In the genomic region with DNA sequence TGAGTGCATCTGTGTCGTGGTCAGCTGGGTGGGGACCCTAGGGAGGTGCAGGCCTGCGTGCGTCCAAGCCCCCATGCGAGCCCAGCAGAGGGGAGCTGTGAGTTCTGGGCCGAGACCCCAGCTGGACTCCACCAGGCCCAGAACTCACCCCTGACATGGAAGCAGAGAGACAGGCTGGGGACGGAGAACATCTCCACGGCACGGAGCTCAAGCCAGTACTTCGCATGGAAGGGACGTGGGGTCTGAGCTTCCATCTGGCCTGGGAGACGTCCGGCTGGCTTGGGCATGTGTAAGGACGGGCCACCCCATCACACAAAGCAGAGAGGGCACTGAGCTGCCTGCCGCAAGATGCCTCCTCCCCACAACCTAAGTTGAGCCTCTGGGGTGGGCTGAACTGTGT, we compare ENCODE assay signal across 34 cellular contexts.
DNase-seq lines count a peak whose midpoint lies in the region; ATAC-seq, FAIRE-seq and TF ChIP-seq lines count a peak whose summit lies in the region.
"Had no signal": no experiment of that assay in that cellular context is flagged by ENCODE, and none has a peak within 500 bp of the region (broad histone marks: within the 10 kb centered on the region; RNA-seq: fewer than 3 reads in every experiment).

No MANE protein-coding gene starts in this region.

- H3K27ac Mint-ChIP-seq in natural killer cell = no peak overlapping the region
- H3K27ac Mint-ChIP-seq: B cell; CD14-positive monocyte; CD4-positive, alpha-beta memory T cell; CD4-positive, alpha-beta T cell; CD4-positive, CD25-positive, alpha-beta regulatory T cell; CD8-positive, alpha-beta memory T cell; CD8-positive, alpha-beta T cell had no signal

- no peak overlapping the region for H2BK5ac ChIP-seq in H1 (ENCODE audit: low read depth, low read length)
- H2BK5ac ChIP-seq in neuronal stem cell (ENCODE audit: low read length) = peak overlapping the region; percentile 46

- no peak overlapping the region for H2BK120ac ChIP-seq in H1 (replicated peaks; ENCODE audit: low read depth, low read length)
- no peak overlapping the region for H2BK120ac ChIP-seq in neuronal stem cell (ENCODE audit: low read depth, low read length)

- H3K27ac ChIP-seq in H1 (ENCODE audit: low read depth, low read length) (no peak overlapping the region), neuronal stem cell (replicated peaks; ENCODE audit: low read length) (no peak overlapping the region)
- H3K27ac ChIP-seq: 22Rv1; A549; BLaER1; BLaER1 treated with 17β-estradiol and CSF1 and Interleukin-3, amounts not matched to agents 10 nM and 100 nM; C4-2B had no signal

- peaks cover 1 to 6% (median 3%) of the 10 kb centered on the region in 4 experiments; a peak in 5 of 7 replicates for H3K4me1 ChIP-seq in H1 (replicated peaks in 1 of 4; ENCODE audit: control insufficient read depth in 3 of 4, insufficient read depth in 4 of 4, low read length in 3 of 4)
- peaks cover 12% of the 10 kb centered on the region in 2 donors for H3K4me1 ChIP-seq in neuronal stem cell (ENCODE audit: control insufficient read depth in 2 of 2, insufficient read depth in 1 of 2, low read depth in 1 of 2, low read length in 2 of 2)
- H3K4me1 ChIP-seq: A549, BE2C, Caco-2 had no signal

- H3K27me3 Mint-ChIP-seq in natural killer cell (ENCODE audit: low read depth in 2 of 2) = peaks cover 19 to 26% of the 10 kb centered on the region in 2 donors

- no peak overlapping the region for H3K4me3 Mint-ChIP-seq in natural killer cell
- H3K4me3 Mint-ChIP-seq: B cell; CD14-positive monocyte; CD4-positive, alpha-beta memory T cell; CD4-positive, alpha-beta T cell; CD4-positive, CD25-positive, alpha-beta regulatory T cell; CD8-positive, alpha-beta memory T cell; CD8-positive, alpha-beta T cell had no signal

- DNase-seq in Right ventricle myocardium inferior (ENCODE audit: missing footprints) (peak; percentile 27), cardiac septum (ENCODE audit: low spot score) (no peak), H1 (ENCODE audit: low read depth in 1 of 2, low spot score in 2 of 2) (no peak), neuronal stem cell (ENCODE audit: low spot score) (no peak), C1 segment of cervical spinal cord (lab: John Stamatoyannopoulos, UW) (no peak), natural killer cell (no peak)
- DNase-seq: 8988T; ACHN; AML-193; BE2C; Caco-2; Calu3; CD4-positive, alpha-beta memory T cell; CD4-positive, alpha-beta T cell; CD4-positive, CD25-positive, alpha-beta regulatory T cell; CD8-positive, alpha-beta memory T cell; CD8-positive, alpha-beta T cell; COR-L47; DMS 273 treated with DMSO at 0.1 percent for 48 hours; DMS153; DMS53; DMS79; DMS79 treated with DMSO at 0.1 percent for 48 hours; DND-41; EL had no signal

- no peak overlapping the region for H4K5ac ChIP-seq in H1 (ENCODE audit: insufficient read length, low read depth, low read length)

- H2AFZ ChIP-seq in H1 (ENCODE audit: low read length) (no peak overlapping the region), neuronal stem cell (ENCODE audit: low read length) (no peak overlapping the region)

- intact Hi-C loops in Right ventricle myocardium inferior (cut with DNase I) (no loop called here), cardiac septum (cut with DNase I) (no loop called here), natural killer cell (cut with micrococcal nuclease) (loop anchor here (5.0 kb wide), 1 partner anchor 48 kb away; no protein-coding TSS in a partner anchor)

- peaks cover 0 to 4% of the 10 kb centered on the region in 2 donors for H3K4me1 Mint-ChIP-seq in natural killer cell
- H3K4me1 Mint-ChIP-seq: B cell; CD14-positive monocyte; CD4-positive, alpha-beta memory T cell; CD4-positive, CD25-positive, alpha-beta regulatory T cell; CD8-positive, alpha-beta memory T cell had no signal

- no peak overlapping the region for H3K4ac ChIP-seq in H1 (replicated peaks; ENCODE audit: insufficient read length, low read depth, low read length)
- H3K4ac ChIP-seq in neuronal stem cell (ENCODE audit: low read length) = no peak overlapping the region

- POLR2A ChIA-PET in H1 (lab: Charles Lee; ENCODE audit: partially characterized antibody) = no interaction called here

- peaks cover 0 to 12% of the 10 kb centered on the region in 2 experiments for H4K20me1 ChIP-seq in H1 (replicated peaks in 1 of 2; ENCODE audit: control insufficient read depth in 1 of 2, insufficient read depth in 2 of 2, low read length in 2 of 2)
- H4K20me1 ChIP-seq: BLaER1 had no signal

- no peaks in the 10 kb centered on the region for H3K23me2 ChIP-seq in H1 (ENCODE audit: low read depth, low read length)

- no peaks in the 10 kb centered on the region for H3K27me3 ChIP-seq in H1 (replicated peaks in 1 of 4; ENCODE audit: control insufficient read depth in 3 of 4, extremely low read depth in 1 of 4, insufficient read depth in 3 of 4, low read length in 3 of 4)
- no peaks in the 10 kb centered on the region for H3K27me3 ChIP-seq in neuronal stem cell (ENCODE audit: control insufficient read depth in 3 of 3, insufficient read depth in 3 of 3, low read depth in 1 of 3, low read length in 3 of 3)

- no peak overlapping the region for H3K4me3 ChIP-seq in H1 (ENCODE audit: extremely low read depth in 1 of 4, insufficient read depth in 2 of 4, low read depth in 3 of 4, low read length in 4 of 4)
- no peak overlapping the region for H3K4me3 ChIP-seq in neuronal stem cell (ENCODE audit: low read length in 2 of 2)
- H3K4me3 ChIP-seq: A549; BLaER1; BLaER1 treated with 17β-estradiol and CSF1 and Interleukin-3, amounts not matched to agents 10 nM and 100 nM had no signal

- no peak for FAIRE-seq in H1 (lab: Jason Lieb, UNC)
- FAIRE-seq: A204.1, A549, D721Med had no signal

- no peak overlapping the region for H3K14ac ChIP-seq in H1 (ENCODE audit: insufficient read length)
- peak overlapping the region; percentile 77 for H3K14ac ChIP-seq in neuronal stem cell (ENCODE audit: low read length)

- peak overlapping the region; percentile 78; the same call in 1 of the 2 replicates for H4K8ac ChIP-seq in H1 (ENCODE audit: extremely low read depth, insufficient read depth, low read length)
- peak overlapping the region; percentile 89 for H4K8ac ChIP-seq in neuronal stem cell (ENCODE audit: low read depth, low read length)

- no peak overlapping the region for H2BK20ac ChIP-seq in H1 (ENCODE audit: low read length)

- TF ChIP-seq RAD21 in H1 (IDR thresholded peaks at IDR 0.05 in 1 of 2, conservative IDR thresholded peaks at IDR 0.05 in 1 of 2; ENCODE audit: low read depth in 2 of 2, low read length in 2 of 2) = no peak

- H3K56ac ChIP-seq in H1 (replicated peaks; ENCODE audit: insufficient read length, low read depth, low read length) = no peak overlapping the region

- H3K9me3 ChIP-seq in H1 (ENCODE audit: insufficient read depth in 2 of 2, low read depth in 1 of 2, low read length in 1 of 2) (no peaks in the 10 kb centered on the region), neuronal stem cell (replicated peaks in 1 of 2; ENCODE audit: control insufficient read depth in 2 of 2, insufficient read depth in 1 of 2, low read depth in 1 of 2, low read length in 2 of 2) (no peaks in the 10 kb centered on the region)
- H3K9me3 ChIP-seq: A549; BE2C; BLaER1; BLaER1 treated with 17β-estradiol and CSF1 and Interleukin-3, amounts not matched to agents 10 nM and 100 nM; Caco-2 had no signal

- no peak for TF ChIP-seq POLR2A in H1 (IDR thresholded peaks at IDR 0.05; ENCODE audit: control extremely low read depth in 1 of 2, low read depth in 2 of 2, low read length in 2 of 2)

- WGBS in H1 (ENCODE audit: extremely low coverage in 1 of 2, insufficient coverage in 1 of 2, insufficient read length in 1 of 2, insufficient replicate concordance in 2 of 2, low coverage in 1 of 2, low lambda C conversion rate in 2 of 2, missing lambda C conversion rate in 1 of 2), 2 experiments = 95% methylated on average over 14 of the region's 14 CpGs; no CpG with 5 or more reads in 1 of the 2 experiments
- WGBS in neuronal stem cell (ENCODE audit: extremely low coverage in 2 of 2, insufficient read length in 2 of 2, insufficient replicate concordance in 1 of 2), 2 donors = no CpG with 5 or more reads among the region's 14 CpGs

- ATAC-seq in Right ventricle myocardium inferior (no peak), natural killer cell (no peak)
- ATAC-seq: A549; CD8-positive, alpha-beta T cell had no signal

- H3K23ac ChIP-seq in H1 (ENCODE audit: insufficient read length) (no peak overlapping the region), neuronal stem cell (ENCODE audit: low read depth, low read length, poor library complexity) (no peak overlapping the region)

- H3K9ac ChIP-seq in H1 (replicated peaks in 1 of 4; ENCODE audit: extremely low read depth in 1 of 4, low read depth in 3 of 4, low read length in 3 of 4) = no peak overlapping the region
- H3K9ac ChIP-seq in neuronal stem cell (ENCODE audit: low read depth, low read length, poor library complexity) = no peak overlapping the region
- H3K9ac ChIP-seq: BLaER1; BLaER1 treated with 17β-estradiol and CSF1 and Interleukin-3, amounts not matched to agents 10 nM and 100 nM had no signal

- CTCF ChIA-PET in H1 (lab: Charles Lee; ENCODE audit: partially characterized antibody) = interaction anchor here (1.0 to 2.4 kb wide), 5 partner anchors 10 to 266 kb away, joined by 3 to 11 read pairs (median 4); no protein-coding TSS in a partner anchor

- no peaks in the 10 kb centered on the region for H3K79me2 ChIP-seq in H1 (ENCODE audit: control insufficient read depth in 1 of 2, insufficient read depth in 2 of 2, low read length in 2 of 2)

- H3K4me2 ChIP-seq in H1 (ENCODE audit: insufficient read depth in 1 of 2, low read depth in 2 of 2, low read length in 2 of 2) (no peak overlapping the region), neuronal stem cell (ENCODE audit: insufficient read depth, low read length, poor library complexity, severe bottlenecking) (no peak overlapping the region)
- H3K4me2 ChIP-seq: A549; BLaER1; BLaER1 treated with 17β-estradiol and CSF1 and Interleukin-3, amounts not matched to agents 10 nM and 100 nM had no signal

- H3K36me3 Mint-ChIP-seq in natural killer cell = no peaks in the 10 kb centered on the region
- H3K36me3 Mint-ChIP-seq: CD14-positive monocyte; CD4-positive, alpha-beta memory T cell; CD4-positive, CD25-positive, alpha-beta regulatory T cell; CD8-positive, alpha-beta memory T cell; CD8-positive, alpha-beta T cell had no signal

- H2AK5ac ChIP-seq in H1 (ENCODE audit: low read depth, low read length) = no peak overlapping the region
- H2AK5ac ChIP-seq in neuronal stem cell (ENCODE audit: low read depth, low read length) = peak overlapping the region; percentile 64

- H4K91ac ChIP-seq in H1 (replicated peaks; ENCODE audit: insufficient read length, low read length) (no peak overlapping the region), neuronal stem cell (ENCODE audit: low read depth, low read length, poor library complexity) (no peak overlapping the region)

- no peak overlapping the region for H2BK15ac ChIP-seq in H1 (ENCODE audit: low read length)
- H2BK15ac ChIP-seq in neuronal stem cell (ENCODE audit: low read length) = peak overlapping the region; percentile 60

- H2BK12ac ChIP-seq in H1 (ENCODE audit: low read depth, low read length) = no peak overlapping the region
- H2BK12ac ChIP-seq in neuronal stem cell (ENCODE audit: low read length) = no peak overlapping the region

- no peak for TF ChIP-seq EP300 in H1 (IDR thresholded peaks at IDR 0.05; ENCODE audit: borderline replicate concordance in 1 of 2, low read depth in 2 of 2, low read length in 2 of 2)

- no peak overlapping the region for H3K18ac ChIP-seq in H1 (ENCODE audit: extremely low read depth, low read length)
- H3K18ac ChIP-seq in neuronal stem cell (ENCODE audit: low read length) = peak overlapping the region; percentile 80

- H3K9me3 Mint-ChIP-seq in natural killer cell = no peaks in the 10 kb centered on the region
- H3K9me3 Mint-ChIP-seq: CD4-positive, alpha-beta memory T cell; CD4-positive, alpha-beta T cell; CD8-positive, alpha-beta memory T cell; CD8-positive, alpha-beta T cell had no signal

- H3K79me1 ChIP-seq in H1 (ENCODE audit: low read depth, low read length) (no peaks in the 10 kb centered on the region), neuronal stem cell (ENCODE audit: low read depth, low read length) (peaks cover 2% of the 10 kb centered on the region)

- H3K36me3 ChIP-seq in H1 (ENCODE audit: control insufficient read depth in 2 of 4, insufficient read depth in 4 of 4, low read length in 3 of 4) (no peaks in the 10 kb centered on the region; a peak in 1 of 8 replicates), neuronal stem cell (replicated peaks in 1 of 2; ENCODE audit: control insufficient read depth in 2 of 2, insufficient read depth in 2 of 2, low read length in 2 of 2) (no peaks in the 10 kb centered on the region)
- H3K36me3 ChIP-seq: BE2C; BLaER1; BLaER1 treated with 17β-estradiol and CSF1 and Interleukin-3, amounts not matched to agents 10 nM and 100 nM had no signal

- TF ChIP-seq CTCF in H1 (IDR thresholded peaks at IDR 0.05; ENCODE audit: control extremely low read depth in 1 of 3, insufficient read depth in 1 of 3, low read depth in 1 of 3, low read length in 3 of 3) (no peak), natural killer cell (IDR thresholded peaks at IDR 0.05) (no peak)
